ENCODE assay signal across 11 cellular contexts in genomic region chr5:117813850-117814249, GRCh38.
"Had no signal": no experiment of that assay in that cellular context is flagged by ENCODE, and none has a peak within 500 bp of the region (broad histone marks: within the 10 kb centered on the region; RNA-seq: fewer than 3 reads in every experiment).

No MANE protein-coding gene starts in this region.

- H3K36me3 ChIP-seq: HAP-1 had no signal

- H3K4me3 ChIP-seq: GM23248, GM23338, HAP-1 had no signal

- H3K27ac ChIP-seq: GM23248 had no signal

- DNase-seq: GM23248, GOT3, H7, H9, HCEC 1CT, HFFc6 had no signal

- FAIRE-seq: H1, H54 had no signal

- H3K4me2 ChIP-seq: GM23338 had no signal

- H3K9me3 ChIP-seq: HAP-1 had no signal

- H3K4me1 ChIP-seq: HAP-1 had no signal

- ATAC-seq: GM23338, HCT116 had no signal
